8 cellular contexts compared by ENCODE assay signal in the genomic region with DNA sequence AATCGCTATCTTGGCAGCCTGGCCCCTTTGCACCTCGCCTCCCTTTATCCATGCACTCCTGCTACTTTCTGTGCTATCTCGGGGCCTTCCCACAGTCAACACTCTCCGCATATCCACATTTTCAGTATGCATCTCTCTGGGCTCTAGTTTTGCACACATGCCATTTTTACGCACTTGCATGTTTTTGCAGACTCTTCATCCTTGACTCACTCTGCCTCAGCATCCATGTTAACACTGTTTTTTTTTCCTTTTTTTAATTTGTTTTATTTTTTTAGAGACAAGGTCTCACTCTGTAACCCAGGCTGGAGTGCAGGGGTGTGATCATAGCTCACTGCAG. TPM values are rescaled to one million over a fixed set of nuclear protein-coding genes. Genes with fewer than 3 reads are reported as not detected.
DNase-seq lines count a peak whose midpoint lies in the region; ATAC-seq and TF ChIP-seq lines count a peak whose summit lies in the region.
"Had no signal": no experiment of that assay in that cellular context is flagged by ENCODE, and none has a peak within 500 bp of the region (broad histone marks: within the 10 kb centered on the region; RNA-seq: fewer than 3 reads in every experiment).

No MANE protein-coding gene starts in this region.

- H3K9me3 ChIP-seq in HEK293 (ENCODE audit: control insufficient read depth, insufficient read depth, low read depth, low read length), result no peaks in the 10 kb centered on the region
- H3K9me3 ChIP-seq in mammary epithelial cell (replicated peaks; ENCODE audit: insufficient read depth, low read length), result no peaks in the 10 kb centered on the region
- no peaks in the 10 kb centered on the region for H3K9me3 ChIP-seq in suprapubic skin

- POLR2A ChIA-PET in HEK293 (lab: Yijun Ruan, JAX), result interaction anchor here (0.9 to 1.4 kb wide), 2 partner anchors 9 to 98 kb away, joined by 5 to 6 read pairs; a partner anchor contains a TSS
- POLR2A ChIA-PET in GM10248 (lab: Yijun Ruan, JAX), result interaction anchor here (0.7 kb wide), 1 partner anchor 43 kb away, joined by 3 read pairs; no protein-coding TSS in a partner anchor

- H3K9ac ChIP-seq in mammary epithelial cell (ENCODE audit: insufficient read depth, low read length), result no peak overlapping the region

- peak overlapping the region; percentile 26 for H3K4me2 ChIP-seq in mammary epithelial cell (ENCODE audit: insufficient read depth, low read depth, low read length)

- H3K4me1 ChIP-seq in HEK293 (ENCODE audit: control insufficient read depth, insufficient read depth, low read length), result peaks cover 13% of the 10 kb centered on the region
- H3K4me1 ChIP-seq in mammary epithelial cell (ENCODE audit: insufficient read depth, low read length), result peaks cover 24% of the 10 kb centered on the region
- H3K4me1 ChIP-seq in suprapubic skin, result peaks cover 54% of the 10 kb centered on the region

- CTCF ChIA-PET in HEK293 (lab: Yijun Ruan, JAX) (no interaction called here), mammary epithelial cell (lab: Charles Lee; ENCODE audit: low non-redundant PET) (no interaction called here), GM10248 (lab: Yijun Ruan, JAX) (interaction anchor here (1.3 kb wide), 2 partner anchors 43 to 71 kb away, joined by 3 read pairs; a partner anchor contains a TSS)

- no peaks in the 10 kb centered on the region for H4K20me1 ChIP-seq in mammary epithelial cell (ENCODE audit: insufficient read depth, low read length)

- H3K27ac Mint-ChIP-seq in stimulated activated memory B cell treated with anti-CD40 and anti-IgM and Interleukin-4, amounts not matched to agents 10 μg/mL and 1 μg/mL and 100 μg/mL, for 72 hours, result no peak overlapping the region
- H3K27ac Mint-ChIP-seq: memory B cell had no signal

- no TSS peak for BruUV-seq in mammary epithelial cell (replicated peaks; lab: Mats Ljungman, UMichigan)

- H2AFZ ChIP-seq in mammary epithelial cell (ENCODE audit: low read depth, low read length), result peak overlapping the region; percentile 64

- H3K36me3 Mint-ChIP-seq in stimulated activated memory B cell treated with anti-CD40 and anti-IgM and Interleukin-4, amounts not matched to agents 10 μg/mL and 1 μg/mL and 100 μg/mL, for 72 hours, result no peaks in the 10 kb centered on the region
- H3K36me3 Mint-ChIP-seq: memory B cell had no signal

- peak overlapping the region; percentile 52; the same call in 1 of the 2 replicates for H3K27ac ChIP-seq in HEK293 (ENCODE audit: extremely low read depth, low read depth, low read length)
- H3K27ac ChIP-seq in mammary epithelial cell (ENCODE audit: insufficient read depth, low read depth, low read length), result no peak overlapping the region
- peak overlapping the region; percentile 77 for H3K27ac ChIP-seq in layer of hippocampus (ENCODE audit: low read depth, low read length)
- peak overlapping the region; percentile 66 for H3K27ac ChIP-seq in suprapubic skin

- dilution Hi-C loops in mammary epithelial cell (cut with HindIII; ENCODE audit: low sequenced_read_pairs), result no loop called here

- H3K4me3 Mint-ChIP-seq in stimulated activated memory B cell treated with anti-CD40 and anti-IgM and Interleukin-4, amounts not matched to agents 10 μg/mL and 1 μg/mL and 100 μg/mL, for 72 hours, result no peak overlapping the region
- H3K4me3 Mint-ChIP-seq: memory B cell had no signal

- H3K9me3 Mint-ChIP-seq in stimulated activated memory B cell treated with anti-CD40 and anti-IgM and Interleukin-4, amounts not matched to agents 10 μg/mL and 1 μg/mL and 100 μg/mL, for 72 hours, result no peaks in the 10 kb centered on the region
- H3K9me3 Mint-ChIP-seq: memory B cell had no signal

- H3K4me1 Mint-ChIP-seq in stimulated activated memory B cell treated with anti-CD40 and anti-IgM and Interleukin-4, amounts not matched to agents 10 μg/mL and 1 μg/mL and 100 μg/mL, for 72 hours, result peaks cover 27% of the 10 kb centered on the region

- H3K27me3 ChIP-seq in mammary epithelial cell (ENCODE audit: insufficient read depth, low read length) (no peaks in the 10 kb centered on the region), layer of hippocampus (ENCODE audit: control insufficient read depth, insufficient read depth, low read length) (no peaks in the 10 kb centered on the region), suprapubic skin (no peaks in the 10 kb centered on the region)

- DNase-seq in mammary epithelial cell, result no peak
- DNase-seq in suprapubic skin (ENCODE audit: low spot score in 2 of 2), result no peak
- no peak for DNase-seq in GM10248 (ENCODE audit: extremely low spot score)
- DNase-seq in activated T-cell treated with anti-CD3 and anti-CD28 coated beads, Interleukin-2, amount 50 U/mL, for 1 hour, result no peak

- no peak for TF ChIP-seq EP300 in suprapubic skin (IDR thresholded peaks at IDR 0.05)

- H3K4me3 ChIP-seq in HEK293 (ENCODE audit: low read depth, low read length) (no peak overlapping the region), mammary epithelial cell (replicated peaks in 1 of 3; ENCODE audit: insufficient read depth in 1 of 3, low read depth in 2 of 3, low read length in 3 of 3) (no peak overlapping the region), suprapubic skin (peak overlapping the region; percentile 4)

- no peak for ATAC-seq in stimulated activated memory B cell treated with anti-CD40 and anti-IgM and Interleukin-4, amounts not matched to agents 10 μg/mL and 1 μg/mL and 100 μg/mL, for 72 hours

- TF ChIP-seq POLR2A in suprapubic skin (IDR thresholded peaks at IDR 0.05), result no peak

- H3K27me3 Mint-ChIP-seq in stimulated activated memory B cell treated with anti-CD40 and anti-IgM and Interleukin-4, amounts not matched to agents 10 μg/mL and 1 μg/mL and 100 μg/mL, for 72 hours, result no peaks in the 10 kb centered on the region
- H3K27me3 Mint-ChIP-seq: memory B cell had no signal

- TF ChIP-seq CTCF in HEK293 (tag by site-specific recombination; IDR thresholded peaks at IDR 0.05) (no peak), mammary epithelial cell (conservative IDR thresholded peaks at IDR 0.05 in 1 of 2, IDR thresholded peaks at IDR 0.05 in 1 of 2; ENCODE audit: extremely low read depth in 1 of 2, insufficient read depth in 1 of 2, low read depth in 1 of 2, low read length in 2 of 2) (no peak), suprapubic skin (IDR thresholded peaks at IDR 0.05) (no peak), GM10248 (IDR thresholded peaks at IDR 0.05; ENCODE audit: control extremely low read depth, extremely low read depth, low read depth, missing control alignments) (no peak)

- WGBS in mammary epithelial cell (ENCODE audit: low coverage, missing lambda C conversion rate), result 0% methylated on average over 1 of the region's 5 CpGs
- 18% methylated on average over 5 of the region's 5 CpGs for WGBS in suprapubic skin

- intact Hi-C loops in mammary epithelial cell (cut with micrococcal nuclease), result no loop called here

- in situ Hi-C loops in mammary epithelial cell (cut with MboI; ENCODE audit: low sequenced_read_pairs in 2 of 2), result no loop called here

- H3K79me2 ChIP-seq in mammary epithelial cell (ENCODE audit: insufficient read depth, low read length), result peaks cover 8% of the 10 kb centered on the region

- no peaks in the 10 kb centered on the region; a peak in 1 of 3 replicates for H3K36me3 ChIP-seq in HEK293 (ENCODE audit: control insufficient read depth in 2 of 2, insufficient read depth in 1 of 2, low read length in 2 of 2)
- no peaks in the 10 kb centered on the region for H3K36me3 ChIP-seq in mammary epithelial cell (ENCODE audit: insufficient read depth, low read length)
- no peaks in the 10 kb centered on the region for H3K36me3 ChIP-seq in suprapubic skin

TF ChIP-seq in HEK293, 187 proteins besides CTCF, POLR2A, EP300 and RAD21 (continues in another document):
- TF ChIP-seq ZNF302 (tag by site-specific recombination; IDR thresholded peaks at IDR 0.05; ENCODE audit: low read depth) (no peak), ZNF621 (tag by site-specific recombination; IDR thresholded peaks at IDR 0.05) (no peak), ZBTB17 (tag by site-specific recombination; IDR thresholded peaks at IDR 0.05) (peak; percentile 82), SP3 (tag by site-specific recombination; IDR thresholded peaks at IDR 0.05) (0 out of 2 replicates have a peak, but pooled peaks have one; percentile 12)
- TF ChIP-seq, protein P1, sequence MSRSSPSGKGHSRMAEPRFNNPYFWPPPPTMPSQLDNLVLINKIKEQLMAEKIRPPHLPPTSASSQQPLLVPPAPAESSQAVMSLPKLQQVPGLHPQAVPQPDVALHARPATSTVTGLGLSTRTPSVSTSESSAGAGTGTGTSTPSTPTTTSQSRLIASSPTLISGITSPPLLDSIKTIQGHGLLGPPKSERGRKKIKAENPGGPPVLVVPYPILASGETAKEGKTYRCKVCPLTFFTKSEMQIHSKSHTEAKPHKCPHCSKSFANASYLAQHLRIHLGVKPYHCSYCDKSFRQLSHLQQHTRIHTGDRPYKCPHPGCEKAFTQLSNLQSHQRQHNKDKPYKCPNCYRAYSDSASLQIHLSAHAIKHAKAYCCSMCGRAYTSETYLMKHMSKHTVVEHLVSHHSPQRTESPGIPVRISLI (tag by site-specific recombination; IDR thresholded peaks at IDR 0.05), result peak; percentile 78
- TF ChIP-seq, protein P2, sequence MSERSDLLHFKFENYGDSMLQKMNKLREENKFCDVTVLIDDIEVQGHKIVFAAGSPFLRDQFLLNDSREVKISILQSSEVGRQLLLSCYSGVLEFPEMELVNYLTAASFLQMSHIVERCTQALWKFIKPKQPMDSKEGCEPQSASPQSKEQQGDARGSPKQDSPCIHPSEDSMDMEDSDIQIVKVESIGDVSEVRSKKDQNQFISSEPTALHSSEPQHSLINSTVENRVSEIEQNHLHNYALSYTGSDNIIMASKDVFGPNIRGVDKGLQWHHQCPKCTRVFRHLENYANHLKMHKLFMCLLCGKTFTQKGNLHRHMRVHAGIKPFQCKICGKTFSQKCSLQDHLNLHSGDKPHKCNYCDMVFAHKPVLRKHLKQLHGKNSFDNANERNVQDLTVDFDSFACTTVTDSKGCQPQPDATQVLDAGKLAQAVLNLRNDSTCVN (tag by site-specific recombination; optimal IDR thresholded peaks at IDR 0.05), result peak; percentile 21

RNA-seq across cellular contexts. Expression of a gene that starts 2.5 kb away (rescaled TPM):
- total RNA-seq in mammary epithelial cell, result 1 to 10 TPM in 1 of 2 donors, under 1 TPM in 1; 0.50 to 1.2 TPM
- 0.32 TPM for polyA plus RNA-seq in mammary epithelial cell
- not detected for polyA minus RNA-seq in mammary epithelial cell
- 1 to 10 TPM in 3 of 4 donors, under 1 TPM in 1; 0.57 to 1.6 (median 1.5) TPM for total RNA-seq in suprapubic skin

RNA-seq across cellular contexts. Expression of a gene that starts 21.3 kb away (rescaled TPM):
- total RNA-seq in mammary epithelial cell (under 1 TPM in 1 of 2 donors, not detected in 1; 0.33 TPM), suprapubic skin (10 to 100 TPM in 1 of 4 donors, 1 to 10 TPM in 3; 2.1 to 17.4 (median 4.9) TPM)
- 0.06 TPM for polyA plus RNA-seq in mammary epithelial cell
- polyA minus RNA-seq in mammary epithelial cell, result not detected

RNA-seq across cellular contexts. Expression of a gene that starts 23.4 kb away (rescaled TPM):
- total RNA-seq in mammary epithelial cell (1 to 10 TPM; 2.8 to 3.0 TPM), suprapubic skin (10 to 100 TPM in 1 of 4 donors, 1 to 10 TPM in 3; 5.1 to 16.1 (median 6.5) TPM)
- 5.0 TPM for polyA plus RNA-seq in mammary epithelial cell
- 0.57 TPM for polyA minus RNA-seq in mammary epithelial cell

RNA-seq across cellular contexts. Expression of a gene that starts 29.7 kb away (rescaled TPM):
- total RNA-seq in mammary epithelial cell, result 1 to 10 TPM in 1 of 2 donors, under 1 TPM in 1; 0.50 to 7.8 TPM
- polyA plus RNA-seq in mammary epithelial cell, result 0.12 TPM
- not detected for polyA minus RNA-seq in mammary epithelial cell
- under 1 TPM in 2 of 4 donors, not detected in 2; 0.40 to 0.45 TPM for total RNA-seq in suprapubic skin

RNA-seq across cellular contexts. Expression of a gene that starts 35.4 kb away (rescaled TPM):
- total RNA-seq in mammary epithelial cell (10 to 100 TPM; 13.9 to 15.2 TPM), suprapubic skin (1 to 10 TPM; 1.2 to 3.9 (median 2.6) TPM)
- 6.4 TPM for polyA plus RNA-seq in mammary epithelial cell
- 9.0 TPM for polyA minus RNA-seq in mammary epithelial cell
